19 cellular contexts compared by ENCODE assay signal in genomic region chr1:87979079-87979478, GRCh38.
"Had no signal": no experiment of that assay in that cellular context is flagged by ENCODE, and none has a peak within 500 bp of the region (broad histone marks: within the 10 kb centered on the region; RNA-seq: fewer than 3 reads in every experiment).

No MANE protein-coding gene starts in this region.

- H3K4me1 ChIP-seq: heart right ventricle, left lung, suprapubic skin, tibial nerve, uterus had no signal

- H3K4me2 ChIP-seq: smooth muscle cell had no signal

- H3K9me3 ChIP-seq: heart right ventricle, left lung, stomach, suprapubic skin, tibial nerve, uterus had no signal

- DNase-seq: activated CD8-positive, alpha-beta memory T cell treated with anti-CD3 and anti-CD28 coated beads, Interleukin-2, amount 50 U/mL, for 48 hours; activated naive CD4-positive, alpha-beta T cell treated with anti-CD3 and anti-CD28 coated beads for 36 hours; activated naive CD8-positive, alpha-beta T cell treated with anti-CD3 and anti-CD28 coated beads, Interleukin-2, amount 10 ng/mL, durations not matched to agents 7 days and 5 days; activated T-cell treated with anti-CD3 and anti-CD28 coated beads, Interleukin-2, amount 50 U/mL, for 4 hours; amniotic stem cell; cortex of kidney; heart right ventricle; kidney; left lung; naive thymus-derived CD4-positive, alpha-beta T cell; posterior cingulate gyrus; stimulated activated CD4-positive, alpha-beta T cell treated with anti-CD3 and anti-CD28 coated beads, Interleukin-15, amount 100 ng/mL, for 24 hours; stomach; T-helper 9 cell; uterus had no signal

- H3K4me3 ChIP-seq: heart right ventricle, left lung, lung, smooth muscle cell, stomach, suprapubic skin, tibial nerve, uterus had no signal

- H3K36me3 ChIP-seq: heart right ventricle, left lung, stomach, suprapubic skin, tibial nerve, uterus had no signal

- H3K27ac ChIP-seq: heart right ventricle, left lung, stomach, suprapubic skin, tibial nerve, uterus had no signal

- H3K27me3 ChIP-seq: left lung, stomach, suprapubic skin, tibial nerve, uterus had no signal
